Comparison of ENCODE assay signal across 29 cellular contexts in the genomic region with DNA sequence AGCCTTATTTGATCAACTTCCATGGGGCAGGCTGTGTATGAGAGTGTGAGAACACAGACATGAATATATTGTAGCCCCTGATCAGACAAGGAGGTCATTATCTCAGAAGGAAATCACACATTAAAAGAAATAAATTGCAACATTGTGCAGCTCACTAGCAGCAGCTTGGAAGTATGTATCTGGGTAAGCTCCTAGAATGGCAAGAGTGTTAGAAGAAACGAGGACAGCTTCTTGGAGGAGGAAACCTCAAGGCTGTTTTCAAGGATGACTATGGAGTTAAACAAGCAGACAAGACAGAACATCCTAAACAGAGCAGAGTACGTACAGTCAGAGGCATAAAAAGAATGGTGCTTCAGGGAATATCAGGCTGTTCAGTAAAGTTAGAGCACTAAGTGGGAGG.
"Had no signal": no experiment of that assay in that cellular context is flagged by ENCODE, and none has a peak within 500 bp of the region (broad histone marks: within the 10 kb centered on the region; RNA-seq: fewer than 3 reads in every experiment).

No MANE protein-coding gene starts in this region.

- H3K36me3 ChIP-seq: stomach, suprapubic skin, thoracic aorta, thyroid gland, tibial artery, tibial nerve, transverse colon, upper lobe of left lung, upper lobe of right lung, uterus, vagina had no signal

- H3K27ac Mint-ChIP-seq: stimulated activated effector memory CD8-positive, alpha-beta T cell treated with anti-CD3 and anti-CD28 coated beads, Interleukin-12 subunit alpha, Interleukin-12 subunit beta, amount 100 ng/mL, for 72 hours; stimulated activated memory B cell treated with anti-CD40 and anti-IgM and Interleukin-4, amounts not matched to agents 10 μg/mL and 1 μg/mL and 100 μg/mL, for 72 hours; stimulated activated naive B cell treated with anti-CD40 and anti-IgM and Interleukin-4, amounts not matched to agents 10 μg/mL and 1 μg/mL and 100 μg/mL, for 72 hours; stimulated activated naive CD8-positive, alpha-beta T cell treated with anti-CD3 and anti-CD28 coated beads, Interleukin-15, amount 100 ng/mL, for 72 hours; stimulated activated naive CD8-positive, alpha-beta T cell treated with anti-CD3 and anti-CD28 coated beads, Interleukin-15, Interleukin-2, amounts not matched to agents 100 ng/mL and 50 ng/mL, for 24 hours; type B pancreatic cell had no signal

- H3K27me3 ChIP-seq: stomach, suprapubic skin, testis, thyroid gland, tibial artery, tibial nerve, transverse colon, upper lobe of left lung, upper lobe of right lung, uterus, vagina had no signal

- ATAC-seq: stimulated activated effector memory CD8-positive, alpha-beta T cell treated with anti-CD3 and anti-CD28 coated beads, Interleukin-12 subunit alpha, Interleukin-12 subunit beta, amount 100 ng/mL, for 72 hours; stimulated activated memory B cell treated with anti-CD40 and anti-IgM and Interleukin-4, amounts not matched to agents 10 μg/mL and 1 μg/mL and 100 μg/mL, for 72 hours; stimulated activated naive B cell treated with anti-CD40 and anti-IgM and Interleukin-4, amounts not matched to agents 10 μg/mL and 1 μg/mL and 100 μg/mL, for 72 hours; stimulated activated naive CD8-positive, alpha-beta T cell treated with anti-CD3 and anti-CD28 coated beads, Interleukin-15, amount 100 ng/mL, for 72 hours; stimulated activated naive CD8-positive, alpha-beta T cell treated with anti-CD3 and anti-CD28 coated beads, Interleukin-15, Interleukin-2, amounts not matched to agents 100 U/mL and 50 U/mL, for 24 hours; upper lobe of right lung had no signal

- H3K27me3 Mint-ChIP-seq: stimulated activated memory B cell treated with anti-CD40 and anti-IgM and Interleukin-4, amounts not matched to agents 10 μg/mL and 1 μg/mL and 100 μg/mL, for 72 hours; stimulated activated naive B cell treated with anti-CD40 and anti-IgM and Interleukin-4, amounts not matched to agents 10 μg/mL and 1 μg/mL and 100 μg/mL, for 72 hours; stimulated activated naive CD8-positive, alpha-beta T cell treated with anti-CD3 and anti-CD28 coated beads, Interleukin-15, amount 100 ng/mL, for 72 hours; stimulated activated naive CD8-positive, alpha-beta T cell treated with anti-CD3 and anti-CD28 coated beads, Interleukin-15, Interleukin-2, amounts not matched to agents 100 ng/mL and 50 ng/mL, for 24 hours had no signal

- FAIRE-seq: urothelium cell line had no signal

- H3K4me1 ChIP-seq: stomach, suprapubic skin, testis, thyroid gland, tibial artery, tibial nerve, transverse colon, upper lobe of left lung, upper lobe of right lung, uterus, vagina had no signal

- H3K27ac ChIP-seq: stomach, suprapubic skin, testis, thoracic aorta, thyroid gland, tibial artery, tibial nerve, transverse colon, upper lobe of left lung, upper lobe of right lung, uterus, vagina had no signal

- H3K4me3 ChIP-seq: stomach, suprapubic skin, testis, thoracic aorta, thyroid gland, tibial artery, tibial nerve, transverse colon, upper lobe of left lung, upper lobe of right lung, uterus, vagina had no signal

- H3K36me3 Mint-ChIP-seq: stimulated activated effector memory CD8-positive, alpha-beta T cell treated with anti-CD3 and anti-CD28 coated beads, Interleukin-12 subunit alpha, Interleukin-12 subunit beta, amount 100 ng/mL, for 72 hours; stimulated activated memory B cell treated with anti-CD40 and anti-IgM and Interleukin-4, amounts not matched to agents 10 μg/mL and 1 μg/mL and 100 μg/mL, for 72 hours; stimulated activated naive B cell treated with anti-CD40 and anti-IgM and Interleukin-4, amounts not matched to agents 10 μg/mL and 1 μg/mL and 100 μg/mL, for 72 hours; type B pancreatic cell had no signal

- H3K9me3 ChIP-seq: stomach, suprapubic skin, testis, thoracic aorta, thyroid gland, tibial artery, tibial nerve, transverse colon, upper lobe of left lung, upper lobe of right lung, uterus, vagina had no signal

- H3K4me3 Mint-ChIP-seq: stimulated activated effector memory CD8-positive, alpha-beta T cell treated with anti-CD3 and anti-CD28 coated beads, Interleukin-12 subunit alpha, Interleukin-12 subunit beta, amount 100 ng/mL, for 72 hours; stimulated activated memory B cell treated with anti-CD40 and anti-IgM and Interleukin-4, amounts not matched to agents 10 μg/mL and 1 μg/mL and 100 μg/mL, for 72 hours; stimulated activated naive B cell treated with anti-CD40 and anti-IgM and Interleukin-4, amounts not matched to agents 10 μg/mL and 1 μg/mL and 100 μg/mL, for 72 hours; stimulated activated naive CD8-positive, alpha-beta T cell treated with anti-CD3 and anti-CD28 coated beads, Interleukin-15, amount 100 ng/mL, for 72 hours; stimulated activated naive CD8-positive, alpha-beta T cell treated with anti-CD3 and anti-CD28 coated beads, Interleukin-15, Interleukin-2, amounts not matched to agents 100 ng/mL and 50 ng/mL, for 24 hours; type B pancreatic cell had no signal

- H3K9me3 Mint-ChIP-seq: stimulated activated memory B cell treated with anti-CD40 and anti-IgM and Interleukin-4, amounts not matched to agents 10 μg/mL and 1 μg/mL and 100 μg/mL, for 72 hours; stimulated activated naive B cell treated with anti-CD40 and anti-IgM and Interleukin-4, amounts not matched to agents 10 μg/mL and 1 μg/mL and 100 μg/mL, for 72 hours; stimulated activated naive CD8-positive, alpha-beta T cell treated with anti-CD3 and anti-CD28 coated beads, Interleukin-15, amount 100 ng/mL, for 72 hours; stimulated activated naive CD8-positive, alpha-beta T cell treated with anti-CD3 and anti-CD28 coated beads, Interleukin-15, Interleukin-2, amounts not matched to agents 100 ng/mL and 50 ng/mL, for 24 hours; type B pancreatic cell had no signal

- DNase-seq: stimulated activated CD4-positive, alpha-beta T cell treated with anti-CD3 and anti-CD28 coated beads, Interleukin-2, amount 100 ng/mL, for 48 hours; stimulated activated CD4-positive, alpha-beta T cell treated with anti-CD3 and anti-CD28 coated beads, Interleukin-4, amount 100 ng/mL, for 1 hour; stimulated activated CD4-positive, alpha-beta T cell treated with anti-CD3 and anti-CD28 coated beads, Interleukin-4, amount 100 ng/mL, for 24 hours; stimulated activated CD4-positive, alpha-beta T cell treated with anti-CD3 and anti-CD28 coated beads, Interleukin-4, amount 100 ng/mL, for 4 hours; stimulated activated CD8-positive, alpha-beta memory T cell treated with anti-CD3 and anti-CD28 coated beads, Interleukin-4, amount 100 ng/mL, for 48 hours; stimulated activated naive B cell treated with anti-CD40 and anti-IgM and Interleukin-4, amounts not matched to agents 10 μg/mL and 1 μg/mL and 100 μg/mL, for 72 hours; stimulated activated naive CD4-positive, alpha-beta T cell; stimulated activated naive CD4-positive, alpha-beta T cell treated with Interleukin-2 at 50 U/mL for 16 hours; stimulated activated naive CD8-positive, alpha-beta T cell treated with anti-CD3 and anti-CD28 coated beads, Interleukin-15, amount 100 ng/mL, for 72 hours; stimulated activated naive CD8-positive, alpha-beta T cell treated with anti-CD3 and anti-CD28 coated beads, Interleukin-15, Interleukin-2, amounts not matched to agents 100 U/mL and 50 U/mL, for 24 hours; stomach; substantia nigra; testis; thyroid gland; tibial artery; transverse colon; trophoblast cell; upper lobe of left lung; upper lobe of right lung; uterus had no signal

- H3K4me1 Mint-ChIP-seq: stimulated activated effector memory CD8-positive, alpha-beta T cell treated with anti-CD3 and anti-CD28 coated beads, Interleukin-12 subunit alpha, Interleukin-12 subunit beta, amount 100 ng/mL, for 72 hours; stimulated activated memory B cell treated with anti-CD40 and anti-IgM and Interleukin-4, amounts not matched to agents 10 μg/mL and 1 μg/mL and 100 μg/mL, for 72 hours; stimulated activated naive B cell treated with anti-CD40 and anti-IgM and Interleukin-4, amounts not matched to agents 10 μg/mL and 1 μg/mL and 100 μg/mL, for 72 hours; stimulated activated naive CD8-positive, alpha-beta T cell treated with anti-CD3 and anti-CD28 coated beads, Interleukin-15, amount 100 ng/mL, for 72 hours had no signal
